ENCODE assay signal across 8 cellular contexts in the genomic region with DNA sequence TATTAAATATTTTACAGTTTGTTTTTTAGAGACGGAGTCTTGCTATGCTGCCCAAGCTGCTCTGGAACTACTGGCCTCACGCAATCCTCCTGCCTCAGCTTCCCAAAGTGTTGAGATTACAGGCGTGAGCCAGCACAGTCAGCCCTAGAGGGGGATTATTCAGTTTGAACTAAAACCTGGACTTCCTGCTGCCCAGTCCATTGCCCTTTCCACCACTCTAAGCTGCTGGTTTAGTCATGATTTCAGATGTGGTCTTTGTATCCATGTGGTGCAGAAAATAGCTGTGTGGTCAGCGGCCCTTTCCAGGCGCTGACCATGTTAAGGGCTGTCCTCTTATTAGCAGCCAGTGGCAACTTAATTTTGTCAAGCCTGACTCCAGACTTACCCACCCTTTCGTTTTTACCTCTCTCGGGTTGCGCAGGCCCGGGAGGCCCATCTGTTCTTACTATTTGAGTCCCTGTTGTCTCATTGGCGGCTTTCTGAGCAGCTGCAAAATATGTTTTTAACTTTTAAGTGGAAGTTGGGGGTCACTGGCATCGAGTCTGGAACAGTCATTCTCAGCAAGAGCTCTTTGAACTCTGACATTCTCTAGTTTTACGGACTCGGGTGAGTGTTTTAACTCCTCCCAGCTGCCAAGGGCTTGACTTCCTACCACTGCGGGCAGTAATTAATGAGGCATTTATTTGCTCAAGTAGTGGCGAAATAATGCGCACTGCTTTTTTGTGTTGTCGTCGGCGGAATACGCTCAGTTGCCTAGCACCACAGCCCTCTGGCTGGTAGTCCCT. TPM values are rescaled to one million over a fixed set of nuclear protein-coding genes. Genes with fewer than 3 reads are reported as not detected.
DNase-seq lines count a peak whose midpoint lies in the region; ATAC-seq and TF ChIP-seq lines count a peak whose summit lies in the region.

No MANE protein-coding gene starts in this region.

- peaks cover 61% of the 10 kb centered on the region for H3K4me1 Mint-ChIP-seq in activated CD4-positive, alpha-beta T cell treated with anti-CD3 and anti-CD28 coated beads, Interleukin-2, amount 10 ng/mL, durations not matched to agents 7 days and 5 days
- peaks cover 33 to 44% of the 10 kb centered on the region in 2 donors for H3K4me1 Mint-ChIP-seq in effector memory CD8-positive, alpha-beta T cell (ENCODE audit: low read depth in 2 of 2)
- H3K4me1 Mint-ChIP-seq in mesothelial cell of epicardium: peaks cover 23% of the 10 kb centered on the region

- POLR2A ChIA-PET in activated CD4-positive, alpha-beta T cell treated with anti-CD3 and anti-CD28 coated beads, Interleukin-2, amount 10 ng/mL, durations not matched to agents 7 days and 5 days (lab: Charles Lee): no interaction called here

- CTCF ChIA-PET in activated CD4-positive, alpha-beta T cell treated with anti-CD3 and anti-CD28 coated beads, Interleukin-2, amount 10 ng/mL, durations not matched to agents 7 days and 5 days (lab: Charles Lee): interaction anchor here (0.6 kb wide), 1 partner anchor 25 kb away, joined by 3 read pairs; no protein-coding TSS in a partner anchor

- H3K27ac Mint-ChIP-seq in activated CD4-positive, alpha-beta T cell treated with anti-CD3 and anti-CD28 coated beads, Interleukin-2, amount 10 ng/mL, durations not matched to agents 7 days and 5 days: peak overlapping the region; percentile 92
- H3K27ac Mint-ChIP-seq in effector memory CD8-positive, alpha-beta T cell: peak overlapping the region; percentile 93 to 95
- peak overlapping the region; percentile 98 for H3K27ac Mint-ChIP-seq in mesothelial cell of epicardium

- H3K4me3 ChIP-seq in subcutaneous abdominal adipose tissue (ENCODE audit: low read depth in 1 of 5, low read length in 5 of 5): peak overlapping the region; percentile 61 to 75 (median 70)

- peaks cover 0 to 24% (median 18%) of the 10 kb centered on the region in 5 donors for H3K4me1 ChIP-seq in subcutaneous abdominal adipose tissue (ENCODE audit: control insufficient read depth in 5 of 5, insufficient read depth in 5 of 5, low read length in 5 of 5)

- peak overlapping the region; percentile 78 for H3K4me3 Mint-ChIP-seq in activated CD4-positive, alpha-beta T cell treated with anti-CD3 and anti-CD28 coated beads, Interleukin-2, amount 10 ng/mL, durations not matched to agents 7 days and 5 days
- peak overlapping the region; percentile 79 to 81 for H3K4me3 Mint-ChIP-seq in effector memory CD8-positive, alpha-beta T cell
- H3K4me3 Mint-ChIP-seq in mesothelial cell of epicardium: peak overlapping the region; percentile 72

- peak; percentile 22 for ATAC-seq in GM18498 (IDR thresholded peaks at IDR 0.05; ENCODE audit: unreplicated experiment)
- peak; percentile 30 for ATAC-seq in HG02623 (IDR thresholded peaks at IDR 0.05; ENCODE audit: unreplicated experiment)
- peak; percentile 6 for ATAC-seq in effector memory CD8-positive, alpha-beta T cell (replicated peaks)

- no peaks in the 10 kb centered on the region for H3K36me3 ChIP-seq in subcutaneous abdominal adipose tissue (ENCODE audit: control insufficient read depth in 5 of 5, insufficient read depth in 5 of 5, low read length in 5 of 5)

- peak; percentile 46 for DNase-seq in NCI-H1694 (lab: John Stamatoyannopoulos, UW)
- peak; percentile 38 for DNase-seq in activated CD4-positive, alpha-beta T cell treated with anti-CD3 and anti-CD28 coated beads, Interleukin-2, amount 10 ng/mL, durations not matched to agents 7 days and 5 days
- peak in 2 of 3 experiments; percentile 12 to 13 for DNase-seq in effector memory CD8-positive, alpha-beta T cell
- DNase-seq in mesothelial cell of epicardium (ENCODE audit: low spot score in 2 of 2, unreplicated experiment in 2 of 2): no peak
- no peak for DNase-seq in NCI-H1436 (lab: John Stamatoyannopoulos, UW)

- no peaks in the 10 kb centered on the region for H3K9me3 Mint-ChIP-seq in activated CD4-positive, alpha-beta T cell treated with anti-CD3 and anti-CD28 coated beads, Interleukin-2, amount 10 ng/mL, durations not matched to agents 7 days and 5 days
- H3K9me3 Mint-ChIP-seq in effector memory CD8-positive, alpha-beta T cell: no peaks in the 10 kb centered on the region
- peaks cover 15% of the 10 kb centered on the region for H3K9me3 Mint-ChIP-seq in mesothelial cell of epicardium

- no peak for TF ChIP-seq CTCF in mesothelial cell of epicardium (IDR thresholded peaks at IDR 0.05; ENCODE audit: unreplicated experiment)

- H3K9me3 ChIP-seq in subcutaneous abdominal adipose tissue (ENCODE audit: control insufficient read depth in 5 of 5, low read length in 5 of 5): no peaks in the 10 kb centered on the region

- H3K36me3 Mint-ChIP-seq in activated CD4-positive, alpha-beta T cell treated with anti-CD3 and anti-CD28 coated beads, Interleukin-2, amount 10 ng/mL, durations not matched to agents 7 days and 5 days (ENCODE audit: low read depth): peaks cover 10% of the 10 kb centered on the region
- H3K36me3 Mint-ChIP-seq in effector memory CD8-positive, alpha-beta T cell (ENCODE audit: insufficient read depth): peaks cover 13% of the 10 kb centered on the region
- no peaks in the 10 kb centered on the region for H3K36me3 Mint-ChIP-seq in mesothelial cell of epicardium

- H3K27me3 ChIP-seq in subcutaneous abdominal adipose tissue (ENCODE audit: control insufficient read depth in 5 of 5, insufficient read depth in 4 of 5, low read length in 5 of 5): peaks cover 0 to 4% (median 0%) of the 10 kb centered on the region in 5 donors

- H3K27me3 Mint-ChIP-seq in activated CD4-positive, alpha-beta T cell treated with anti-CD3 and anti-CD28 coated beads, Interleukin-2, amount 10 ng/mL, durations not matched to agents 7 days and 5 days: no peaks in the 10 kb centered on the region
- no peaks in the 10 kb centered on the region for H3K27me3 Mint-ChIP-seq in effector memory CD8-positive, alpha-beta T cell
- no peaks in the 10 kb centered on the region for H3K27me3 Mint-ChIP-seq in mesothelial cell of epicardium (ENCODE audit: low read depth)

- H3K9ac ChIP-seq in subcutaneous abdominal adipose tissue (ENCODE audit: low read length in 5 of 5): peak overlapping the region; percentile 50 to 89 (median 85)

- peak overlapping the region; percentile 96 for H3K27ac ChIP-seq in subcutaneous abdominal adipose tissue (ENCODE audit: low read depth, low read length)

RNA-seq across cellular contexts. Expression of a gene that starts 0.8 kb away (rescaled TPM):
- total RNA-seq in activated CD4-positive, alpha-beta T cell treated with anti-CD3 and anti-CD28 coated beads, Interleukin-2, amount 10 ng/mL, durations not matched to agents 7 days and 5 days: 10 to 100 TPM; 39.7 TPM
- 30.1 to 30.4 TPM (median 30.3 TPM) in 3 replicates for total RNA-seq in mesothelial cell of epicardium

Comparison
In these comparisons a context has a peak if more than half of its experiments do, and no peak if none do; other contexts are left out.
1. DNase-seq: peak in NCI-H1694 (single experiment), activated CD4-positive, alpha-beta T cell treated with anti-CD3 and anti-CD28 coated beads, Interleukin-2, amount 10 ng/mL, durations not matched to agents 7 days and 5 days (single experiment) and effector memory CD8-positive, alpha-beta T cell (2 of 3); none in mesothelial cell of epicardium (0 of 2) and NCI-H1436 (single experiment).
2. Peak in every context shown above with its lines, with median percentiles within 50 percentile points of each other: ATAC-seq, H3K27ac Mint-ChIP-seq and H3K4me3 Mint-ChIP-seq.